1 cellular context compared by ENCODE assay signal in genomic region chr1:87337606-87338005, GRCh38.
TF ChIP-seq lines count a peak whose summit lies in the region.

No MANE protein-coding gene starts in this region.

TF ChIP-seq in IMR-90, 13 proteins besides CTCF, POLR2A, EP300 and RAD21 (continued from another document):
- no peak for TF ChIP-seq MAZ (IDR thresholded peaks at IDR 0.05; ENCODE audit: borderline replicate concordance, low read depth, low read length)
- TF ChIP-seq RFX5 (IDR thresholded peaks at IDR 0.05; ENCODE audit: low read depth, low read length): no peak
- no peak for TF ChIP-seq CEBPB (IDR thresholded peaks at IDR 0.05; ENCODE audit: low read depth, low read length)
- no peak for TF ChIP-seq SMC3 (IDR thresholded peaks at IDR 0.05; ENCODE audit: low read depth, low read length)
- no peak for TF ChIP-seq NFE2L2 (IDR thresholded peaks at IDR 0.05; ENCODE audit: low read depth, low read length)
